ENCODE assay signal across 14 cellular contexts in genomic region chr15:50777045-50777444, GRCh38.
"Had no signal": no experiment of that assay in that cellular context is flagged by ENCODE, and none has a peak within 500 bp of the region (broad histone marks: within the 10 kb centered on the region; RNA-seq: fewer than 3 reads in every experiment).

No MANE protein-coding gene starts in this region.

- DNase-seq: activated CD4-positive, alpha-beta T cell treated with anti-CD3 and anti-CD28 coated beads, Interleukin-2, amount 50 U/mL, for 4 hours; activated naive CD4-positive, alpha-beta T cell treated with Interleukin-2 at 50 U/mL for 16 hours; anterior cingulate cortex; dorsolateral prefrontal cortex; erythroblast; left ventricle myocardium inferior; natural killer cell; stimulated activated CD4-positive, alpha-beta T cell treated with anti-CD3 and anti-CD28 coated beads, Interleukin-12 subunit alpha, Interleukin-12 subunit beta, amount 100 ng/mL, for 4 hours; transverse colon had no signal

- H3K27ac ChIP-seq: dorsolateral prefrontal cortex, hepatocyte, left ventricle myocardium inferior, transverse colon had no signal

- H2AFZ ChIP-seq: hepatocyte had no signal

- H3K9me3 ChIP-seq: left ventricle myocardium inferior, transverse colon had no signal

- ATAC-seq: activated CD4-positive, CD25-positive, alpha-beta regulatory T cell treated with anti-CD3 and anti-CD28 coated beads, Interleukin-2, amount 50 U/mL, for 24 hours; activated T-helper 17 cell treated with anti-CD3 and anti-CD28 coated beads, Interleukin-2, amount 50 U/mL, for 72 hours; natural killer cell; stimulated activated effector memory CD8-positive, alpha-beta T cell treated with anti-CD3 and anti-CD28 coated beads, Interleukin-12 subunit alpha, Interleukin-12 subunit beta, amount 100 ng/mL, for 72 hours had no signal

- H3K4me3 Mint-ChIP-seq: activated T-helper 17 cell treated with anti-CD3 and anti-CD28 coated beads, Interleukin-2, amount 50 U/mL, for 72 hours; memory B cell; natural killer cell; stimulated activated effector memory CD8-positive, alpha-beta T cell treated with anti-CD3 and anti-CD28 coated beads, Interleukin-12 subunit alpha, Interleukin-12 subunit beta, amount 100 ng/mL, for 72 hours had no signal

- H3K36me3 Mint-ChIP-seq: memory B cell; natural killer cell; stimulated activated effector memory CD8-positive, alpha-beta T cell treated with anti-CD3 and anti-CD28 coated beads, Interleukin-12 subunit alpha, Interleukin-12 subunit beta, amount 100 ng/mL, for 72 hours had no signal

- H3K27me3 ChIP-seq: dorsolateral prefrontal cortex, hepatocyte, transverse colon had no signal

- H3K9me3 Mint-ChIP-seq: activated T-helper 17 cell treated with anti-CD3 and anti-CD28 coated beads, Interleukin-2, amount 50 U/mL, for 72 hours; memory B cell; natural killer cell; stimulated activated effector memory CD8-positive, alpha-beta T cell treated with anti-CD3 and anti-CD28 coated beads, Interleukin-12 subunit alpha, Interleukin-12 subunit beta, amount 100 ng/mL, for 72 hours had no signal

- H3K36me3 ChIP-seq: left ventricle myocardium inferior, transverse colon had no signal

- H3K27me3 Mint-ChIP-seq: activated T-helper 17 cell treated with anti-CD3 and anti-CD28 coated beads, Interleukin-2, amount 50 U/mL, for 72 hours; memory B cell had no signal

- H3K79me2 ChIP-seq: hepatocyte had no signal

- H3K4me3 ChIP-seq: dorsolateral prefrontal cortex, hepatocyte, left ventricle myocardium inferior, transverse colon had no signal

- H3K4me2 ChIP-seq: hepatocyte had no signal

- H3K27ac Mint-ChIP-seq: activated T-helper 17 cell treated with anti-CD3 and anti-CD28 coated beads, Interleukin-2, amount 50 U/mL, for 72 hours; memory B cell; natural killer cell; stimulated activated effector memory CD8-positive, alpha-beta T cell treated with anti-CD3 and anti-CD28 coated beads, Interleukin-12 subunit alpha, Interleukin-12 subunit beta, amount 100 ng/mL, for 72 hours had no signal
